ENCODE assay signal across 29 cellular contexts in genomic region chr18:717003-717402, GRCh38.
"Had no signal": no experiment of that assay in that cellular context is flagged by ENCODE, and none has a peak within 500 bp of the region (broad histone marks: within the 10 kb centered on the region; RNA-seq: fewer than 3 reads in every experiment).

No MANE protein-coding gene starts in this region.

- H3K9me3 ChIP-seq: esophagus muscularis mucosa, left lung, ovary, suprapubic skin, tibial artery, upper lobe of right lung had no signal

- H3K4me1 Mint-ChIP-seq: stimulated activated memory B cell treated with anti-CD40 and anti-IgM and Interleukin-4, amounts not matched to agents 10 μg/mL and 1 μg/mL and 100 μg/mL, for 72 hours; T-helper 17 cell had no signal

- DNase-seq: activated CD4-positive, alpha-beta T cell treated with anti-CD3 and anti-CD28 coated beads, Interleukin-2, amount 10 ng/mL, durations not matched to agents 24 days and 14 days; activated CD4-positive, CD25-positive, alpha-beta regulatory T cell treated with anti-CD3 and anti-CD28 coated beads, Interleukin-2, amount 50 U/mL, for 72 hours; activated naive CD4-positive, alpha-beta T cell; activated T-cell treated with anti-CD3 and anti-CD28 coated beads for 4 hours; anterior cingulate cortex; dermis blood vessel endothelial cell; effector CD4-positive, alpha-beta T cell; foreskin keratinocyte; heart right ventricle; kidney glomerular epithelial cell; left lung; mucosa of descending colon; ovary; retina; stimulated activated CD4-positive, alpha-beta T cell treated with anti-CD3 and anti-CD28 coated beads, Interleukin-12 subunit alpha, Interleukin-12 subunit beta, amount 100 ng/mL, for 4 hours; stimulated activated CD4-positive, alpha-beta T cell treated with anti-CD3 and anti-CD28 coated beads, Interleukin-4, amount 100 ng/mL, for 24 hours; T-helper 17 cell; T1000; tibial artery; upper lobe of right lung; WERI-Rb-1 had no signal

- H3K36me3 Mint-ChIP-seq: stimulated activated memory B cell treated with anti-CD40 and anti-IgM and Interleukin-4, amounts not matched to agents 10 μg/mL and 1 μg/mL and 100 μg/mL, for 72 hours had no signal

- H3K36me3 ChIP-seq: left lung, ovary, suprapubic skin, tibial artery, upper lobe of right lung, WERI-Rb-1 had no signal

- H3K27ac Mint-ChIP-seq: activated CD4-positive, alpha-beta T cell treated with anti-CD3 and anti-CD28 coated beads, Interleukin-2, amount 10 ng/mL, durations not matched to agents 24 days and 14 days; progenitor cell of endocrine pancreas; stimulated activated memory B cell treated with anti-CD40 and anti-IgM and Interleukin-4, amounts not matched to agents 10 μg/mL and 1 μg/mL and 100 μg/mL, for 72 hours; T-helper 17 cell had no signal

- H3K9me3 Mint-ChIP-seq: activated CD4-positive, alpha-beta T cell treated with anti-CD3 and anti-CD28 coated beads, Interleukin-2, amount 10 ng/mL, durations not matched to agents 24 days and 14 days; stimulated activated memory B cell treated with anti-CD40 and anti-IgM and Interleukin-4, amounts not matched to agents 10 μg/mL and 1 μg/mL and 100 μg/mL, for 72 hours had no signal

- ATAC-seq: foreskin keratinocyte; heart right ventricle; left lung; mucosa of descending colon; sciatic nerve; SK-N-SH treated with all-trans-retinoic acid at 6 μM for 48 hours; stimulated activated memory B cell treated with anti-CD40 and anti-IgM and Interleukin-4, amounts not matched to agents 10 μg/mL and 1 μg/mL and 100 μg/mL, for 72 hours; T-helper 17 cell; upper lobe of right lung had no signal

- H3K27ac ChIP-seq: esophagus muscularis mucosa, foreskin keratinocyte, heart right ventricle, left lung, ovary, skin epidermis, suprapubic skin, tibial artery, upper lobe of right lung, WERI-Rb-1 had no signal

- H3K4me3 Mint-ChIP-seq: activated CD4-positive, alpha-beta T cell treated with anti-CD3 and anti-CD28 coated beads, Interleukin-2, amount 10 ng/mL, durations not matched to agents 24 days and 14 days; stimulated activated memory B cell treated with anti-CD40 and anti-IgM and Interleukin-4, amounts not matched to agents 10 μg/mL and 1 μg/mL and 100 μg/mL, for 72 hours; T-helper 17 cell had no signal

- H3K27me3 ChIP-seq: esophagus muscularis mucosa, foreskin keratinocyte, heart right ventricle, ovary, suprapubic skin, tibial artery, upper lobe of right lung had no signal

- H3K4me3 ChIP-seq: esophagus muscularis mucosa, heart right ventricle, left lung, lung, mucosa of descending colon, ovary, skin epidermis, suprapubic skin, tibial artery, upper lobe of right lung had no signal

- H3K4me1 ChIP-seq: left lung, upper lobe of right lung had no signal

- H3K27me3 Mint-ChIP-seq: activated CD4-positive, alpha-beta T cell treated with anti-CD3 and anti-CD28 coated beads, Interleukin-2, amount 10 ng/mL, durations not matched to agents 24 days and 14 days; progenitor cell of endocrine pancreas; stimulated activated memory B cell treated with anti-CD40 and anti-IgM and Interleukin-4, amounts not matched to agents 10 μg/mL and 1 μg/mL and 100 μg/mL, for 72 hours; T-helper 17 cell had no signal
